ENCODE assay signal across 9 cellular contexts in the genomic region with DNA sequence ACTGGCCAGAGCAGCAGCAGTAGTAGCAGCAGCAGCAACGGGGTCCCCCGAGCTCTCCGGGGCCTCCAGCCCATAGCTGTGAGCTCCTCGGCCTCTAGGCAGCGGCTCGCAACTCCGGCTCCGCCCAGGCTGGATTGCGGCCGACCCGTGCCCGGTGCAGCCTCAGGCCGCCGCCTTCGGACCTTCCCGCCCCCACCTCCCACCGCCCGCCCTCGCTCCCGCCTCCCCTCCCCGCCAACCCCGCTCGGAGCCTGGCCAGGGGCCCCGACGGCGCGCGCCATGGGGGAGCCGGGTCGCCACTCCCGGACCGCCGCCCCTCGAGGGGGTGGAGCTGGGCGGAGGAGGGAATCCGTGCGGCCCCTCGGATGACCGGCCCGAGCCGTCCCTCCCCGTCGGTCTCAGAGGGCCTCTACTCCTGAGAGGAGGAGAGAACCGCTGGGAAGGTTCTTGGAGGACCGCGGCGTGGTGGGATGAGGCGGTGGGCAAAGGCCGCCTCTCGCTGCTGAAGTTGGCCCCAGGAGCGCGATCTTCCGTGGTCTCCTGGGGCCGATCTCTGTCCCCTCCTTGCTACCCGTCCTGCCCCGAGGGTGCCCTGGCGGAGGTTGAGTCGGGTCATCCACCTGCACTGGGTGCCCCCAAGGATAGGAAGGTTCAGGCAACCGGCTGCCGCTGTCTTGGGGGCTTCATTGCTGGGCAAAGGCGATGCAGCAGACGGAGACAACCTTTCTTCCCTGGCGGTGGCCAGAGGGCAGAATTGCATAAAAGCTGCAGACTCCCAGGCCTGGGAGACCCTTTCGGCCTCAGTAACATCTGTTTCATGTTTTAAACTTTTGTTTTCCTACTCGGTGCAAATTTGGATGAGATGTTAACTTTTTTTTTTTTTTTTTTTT. TPM values are rescaled to one million over a fixed set of nuclear protein-coding genes. Genes with fewer than 3 reads are reported as not detected.
A peak's percentile ranks its signal among the peaks of the same experiment; 100 is the strongest.
DNase-seq lines count a peak whose midpoint lies in the region; ATAC-seq and TF ChIP-seq lines count a peak whose summit lies in the region.
"Had no signal": no experiment of that assay in that cellular context is flagged by ENCODE, and none has a peak within 500 bp of the region (broad histone marks: within the 10 kb centered on the region; RNA-seq: fewer than 3 reads in every experiment).

A gene with protein sequence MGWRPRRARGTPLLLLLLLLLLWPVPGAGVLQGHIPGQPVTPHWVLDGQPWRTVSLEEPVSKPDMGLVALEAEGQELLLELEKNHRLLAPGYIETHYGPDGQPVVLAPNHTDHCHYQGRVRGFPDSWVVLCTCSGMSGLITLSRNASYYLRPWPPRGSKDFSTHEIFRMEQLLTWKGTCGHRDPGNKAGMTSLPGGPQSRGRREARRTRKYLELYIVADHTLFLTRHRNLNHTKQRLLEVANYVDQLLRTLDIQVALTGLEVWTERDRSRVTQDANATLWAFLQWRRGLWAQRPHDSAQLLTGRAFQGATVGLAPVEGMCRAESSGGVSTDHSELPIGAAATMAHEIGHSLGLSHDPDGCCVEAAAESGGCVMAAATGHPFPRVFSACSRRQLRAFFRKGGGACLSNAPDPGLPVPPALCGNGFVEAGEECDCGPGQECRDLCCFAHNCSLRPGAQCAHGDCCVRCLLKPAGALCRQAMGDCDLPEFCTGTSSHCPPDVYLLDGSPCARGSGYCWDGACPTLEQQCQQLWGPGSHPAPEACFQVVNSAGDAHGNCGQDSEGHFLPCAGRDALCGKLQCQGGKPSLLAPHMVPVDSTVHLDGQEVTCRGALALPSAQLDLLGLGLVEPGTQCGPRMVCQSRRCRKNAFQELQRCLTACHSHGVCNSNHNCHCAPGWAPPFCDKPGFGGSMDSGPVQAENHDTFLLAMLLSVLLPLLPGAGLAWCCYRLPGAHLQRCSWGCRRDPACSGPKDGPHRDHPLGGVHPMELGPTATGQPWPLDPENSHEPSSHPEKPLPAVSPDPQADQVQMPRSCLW (minus strand): TSS at position 80 of the 890 bp plus-strand sequence. CDS start 6 bp downstream, at position 74.

- no peaks in the 10 kb centered on the region for H3K36me3 ChIP-seq in right lobe of liver
- no peaks in the 10 kb centered on the region for H3K36me3 ChIP-seq in stomach smooth muscle (ENCODE audit: control insufficient read depth in 2 of 2, insufficient read depth in 2 of 2, low read length in 2 of 2)

- H3K4me1 ChIP-seq in right lobe of liver = peaks cover 0 to 3% (median 0%) of the 10 kb centered on the region in 4 donors
- H3K4me1 ChIP-seq in stomach smooth muscle (ENCODE audit: control insufficient read depth, insufficient read depth, low read length) = peaks cover 53% of the 10 kb centered on the region

- H3K9ac ChIP-seq in stomach smooth muscle (ENCODE audit: low read length in 2 of 2) = peak within 1 kb of the TSS; percentile 68 to 76

- intact Hi-C loops in right lobe of liver (cut with DNase I) = no loop called here

- H3K4me3 ChIP-seq in right lobe of liver = peak within 1 kb of the TSS; percentile 11 to 32 (median 16)
- H3K4me3 ChIP-seq in stomach smooth muscle (ENCODE audit: low read length in 2 of 2) = peak within 1 kb of the TSS; percentile 66 to 81

- no peaks in the 10 kb centered on the region for H3K9me3 ChIP-seq in right lobe of liver
- H3K9me3 ChIP-seq in stomach smooth muscle (ENCODE audit: control insufficient read depth in 2 of 2, low read length in 2 of 2) = no peaks in the 10 kb centered on the region

- 5% methylated on average over 22 of the region's 65 CpGs for WGBS in right lobe of liver (ENCODE audit: insufficient coverage, low coverage, low lambda C conversion rate, missing lambda C conversion rate)

- DNase-seq in HuH-7.5 (ENCODE audit: low spot score) = peak; percentile 75
- peak; percentile 71 for DNase-seq in ecto neural progenitor cell (ENCODE audit: low spot score)
- DNase-seq in right lobe of liver = no peak
- no peak for DNase-seq in stimulated activated CD4-positive, alpha-beta T cell treated with anti-CD3 and anti-CD28 coated beads, Interleukin-12 subunit alpha, Interleukin-12 subunit beta, amount 100 ng/mL, for 4 hours
- DNase-seq in 8988T = no peak
- DNase-seq in activated T-cell treated with anti-CD3 and anti-CD28 coated beads, Interleukin-2, amount 50 U/mL, for 48 hours = no peak
- DNase-seq: head of caudate nucleus had no signal

- no peak for TF ChIP-seq POLR2A in right lobe of liver (IDR thresholded peaks at IDR 0.05)

- H3K27ac ChIP-seq in right lobe of liver (no peak within 1 kb of the TSS), stomach smooth muscle (ENCODE audit: low read length) (peak within 1 kb of the TSS; percentile 85)

- H3K27me3 ChIP-seq in right lobe of liver = peaks cover 0 to 4% of the 10 kb centered on the region in 2 donors
- H3K27me3 ChIP-seq in stomach smooth muscle (ENCODE audit: control insufficient read depth in 1 of 2, insufficient read depth in 2 of 2, low read length in 2 of 2) = no peaks in the 10 kb centered on the region

- no peak for TF ChIP-seq CTCF in right lobe of liver (IDR thresholded peaks at IDR 0.05)

- ATAC-seq in right lobe of liver (peak; percentile 28 to 45 (median 40)), GM21723 (IDR thresholded peaks at IDR 0.05; ENCODE audit: unreplicated experiment) (no peak)

RNA-seq across cellular contexts. Expression of the gene that starts here (rescaled TPM):
- total RNA-seq in right lobe of liver = under 1 TPM; 0.24 to 0.51 (median 0.45) TPM

Comparison
In these comparisons a context has a peak if more than half of its experiments do, and no peak if none do; other contexts are left out.
1. Peak in ATAC-seq and H3K4me3 ChIP-seq in right lobe of liver; RNA of the gene not detected or under 1 TPM.
2. DNase-seq: peak in HuH-7.5 (single experiment) and ecto neural progenitor cell (single experiment); none in right lobe of liver (0 of 3), stimulated activated CD4-positive, alpha-beta T cell treated with anti-CD3 and anti-CD28 coated beads, Interleukin-12 subunit alpha, Interleukin-12 subunit beta, amount 100 ng/mL, for 4 hours (single experiment), 8988T (single experiment) and activated T-cell treated with anti-CD3 and anti-CD28 coated beads, Interleukin-2, amount 50 U/mL, for 48 hours (0 of 2).